Comparison of ENCODE assay signal across 34 cellular contexts in the genomic region with DNA sequence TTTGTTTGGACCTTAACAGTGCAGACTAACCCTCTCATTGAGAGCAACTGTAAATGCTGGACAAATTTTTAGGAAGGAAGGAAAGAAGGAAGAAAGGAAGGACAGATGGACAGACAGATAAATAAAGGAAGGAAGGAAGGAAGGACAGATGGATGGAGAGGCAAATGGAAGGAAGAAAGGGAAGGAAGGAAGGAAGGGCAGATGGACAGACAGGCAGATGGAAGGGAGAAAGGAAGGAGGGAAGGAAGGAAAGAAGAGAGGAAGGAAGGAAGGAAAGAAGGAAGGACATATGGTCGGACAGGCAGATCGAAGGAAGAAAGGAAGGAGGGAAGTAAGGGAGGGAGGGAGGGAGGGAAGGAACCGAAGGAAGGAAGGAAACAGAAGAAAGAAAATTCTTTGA.
"Had no signal": no experiment of that assay in that cellular context is flagged by ENCODE, and none has a peak within 500 bp of the region (broad histone marks: within the 10 kb centered on the region; RNA-seq: fewer than 3 reads in every experiment).

No MANE protein-coding gene starts in this region.

- H3K9me3 ChIP-seq: MG63 had no signal

- H3K36me3 ChIP-seq: MG63 had no signal

- DNase-seq: Karpas-422, Kasumi-1, MG63, MM.1S, MV-4-11, NCI-H1048, NCI-H1092, NCI-H1092 treated with DMSO at 0.1 percent for 48 hours, NCI-H1105, NCI-H1105 treated with DMSO at 0.1 percent for 48 hours, NCI-H1417, NCI-H1417 treated with DMSO at 0.1 percent for 48 hours, NCI-H1436, NCI-H1436 treated with DMSO at 0.1 percent for 48 hours, NCI-H146, NCI-H1694, NCI-H1694 treated with DMSO at 0.1 percent for 48 hours, NCI-H187, NCI-H187 treated with DMSO at 0.1 percent for 48 hours, NCI-H1930, NCI-H2029, NCI-H2029 treated with DMSO at 0.1 percent for 48 hours, NCI-H2081, NCI-H2081 treated with DMSO at 0.1 percent for 48 hours, NCI-H2107, NCI-H2171, NCI-H2171 treated with DMSO at 0.1 percent for 48 hours, NCI-H2227 treated with DMSO at 0.1 percent for 48 hours, NCI-H226, NCI-H345, NCI-H446, NCI-H446 treated with DMSO at 0.1 percent for 48 hours, NCI-H510A, NCI-H510A treated with DMSO at 0.1 percent for 48 hours had no signal

- H3K4me3 ChIP-seq: MG63 had no signal
